12 cellular contexts compared by ENCODE assay signal in genomic region chr5:143554194-143554717, GRCh38.
DNase-seq lines count a peak whose midpoint lies in the region; ATAC-seq, FAIRE-seq and TF ChIP-seq lines count a peak whose summit lies in the region.
"Had no signal": no experiment of that assay in that cellular context is flagged by ENCODE, and none has a peak within 500 bp of the region (broad histone marks: within the 10 kb centered on the region; RNA-seq: fewer than 3 reads in every experiment).

No MANE protein-coding gene starts in this region.

- CTCF ChIA-PET in WTC11 (lab: Charles Lee): no interaction called here

- peak; percentile 96 for FAIRE-seq in astrocyte (lab: Jason Lieb, UNC)

- H3K36me3 Mint-ChIP-seq in astrocyte (ENCODE audit: low read depth, unreplicated experiment): no peaks in the 10 kb centered on the region
- H3K36me3 Mint-ChIP-seq in WTC11: no peaks in the 10 kb centered on the region

- H3K27me3 Mint-ChIP-seq in astrocyte (ENCODE audit: low read depth, unreplicated experiment) (no peaks in the 10 kb centered on the region), WTC11 (ENCODE audit: low read depth) (no peaks in the 10 kb centered on the region)
- H3K27me3 Mint-ChIP-seq: activated B cell treated with CpG ODN at 0.5 μM for 24 hours had no signal

- H3K4me3 Mint-ChIP-seq in astrocyte (ENCODE audit: unreplicated experiment): no peak overlapping the region
- H3K4me3 Mint-ChIP-seq in WTC11: no peak overlapping the region
- H3K4me3 Mint-ChIP-seq: activated B cell treated with CpG ODN at 0.5 μM for 24 hours; activated naive CD4-positive, alpha-beta T cell treated with anti-CD3 and anti-CD28 coated beads for 36 hours had no signal

- no peak overlapping the region for H3K4me3 ChIP-seq in MM.1S (ENCODE audit: low read length)
- no peak overlapping the region for H3K4me3 ChIP-seq in astrocyte (ENCODE audit: insufficient read depth, low read depth, low read length)
- H3K4me3 ChIP-seq in lower lobe of right lung: no peak overlapping the region

- no peaks in the 10 kb centered on the region for H3K79me2 ChIP-seq in MM.1S (ENCODE audit: low read length)
- H3K79me2 ChIP-seq in astrocyte (ENCODE audit: insufficient read depth, low read length): no peaks in the 10 kb centered on the region

- H3K27ac Mint-ChIP-seq in astrocyte (ENCODE audit: unreplicated experiment) (no peak overlapping the region), WTC11 (no peak overlapping the region)
- H3K27ac Mint-ChIP-seq: activated B cell treated with CpG ODN at 0.5 μM for 24 hours; activated naive CD4-positive, alpha-beta T cell treated with anti-CD3 and anti-CD28 coated beads for 36 hours had no signal

- no peaks in the 10 kb centered on the region for H3K9me3 ChIP-seq in MM.1S (replicated peaks; ENCODE audit: insufficient read depth, low read length)
- H3K9me3 ChIP-seq in astrocyte (ENCODE audit: insufficient read depth, low read depth, low read length): no peaks in the 10 kb centered on the region
- no peaks in the 10 kb centered on the region for H3K9me3 ChIP-seq in lower lobe of right lung

- ATAC-seq in lower lobe of right lung: peak; percentile 78 to 82
- ATAC-seq in WTC11: no peak

- peaks cover 1% of the 10 kb centered on the region for H3K9me3 Mint-ChIP-seq in astrocyte (ENCODE audit: unreplicated experiment)
- H3K9me3 Mint-ChIP-seq in WTC11: no peaks in the 10 kb centered on the region
- H3K9me3 Mint-ChIP-seq: activated naive CD4-positive, alpha-beta T cell treated with anti-CD3 and anti-CD28 coated beads for 36 hours had no signal

- H4K20me1 ChIP-seq in MM.1S (ENCODE audit: insufficient read depth, low read length) (no peaks in the 10 kb centered on the region), astrocyte (ENCODE audit: insufficient read depth, low read length) (no peaks in the 10 kb centered on the region)

- H3K4me2 ChIP-seq in MM.1S (ENCODE audit: low read depth, low read length): no peak overlapping the region
- peak overlapping the region; percentile 54 for H3K4me2 ChIP-seq in astrocyte (ENCODE audit: low read length)

- H3K4me1 Mint-ChIP-seq in astrocyte (ENCODE audit: low read depth, unreplicated experiment) (peaks cover 6% of the 10 kb centered on the region), WTC11 (no peaks in the 10 kb centered on the region)
- H3K4me1 Mint-ChIP-seq: activated B cell treated with CpG ODN at 0.5 μM for 24 hours had no signal

- H3K36me3 ChIP-seq in MM.1S (replicated peaks; ENCODE audit: insufficient read depth, low read length) (no peaks in the 10 kb centered on the region), astrocyte (ENCODE audit: insufficient read depth, low read length) (no peaks in the 10 kb centered on the region), lower lobe of right lung (no peaks in the 10 kb centered on the region)

- POLR2A ChIA-PET in WTC11 (lab: Charles Lee): no interaction called here

- H3K27ac ChIP-seq in MM.1S (ENCODE audit: low read length): no peak overlapping the region
- peak overlapping the region; percentile 83 for H3K27ac ChIP-seq in astrocyte (ENCODE audit: low read depth, low read length)
- H3K27ac ChIP-seq in lower lobe of right lung: no peak overlapping the region

- TF ChIP-seq CTCF in MM.1S (IDR thresholded peaks at IDR 0.05; ENCODE audit: low read length) (no peak), astrocyte (IDR thresholded peaks at IDR 0.05; ENCODE audit: insufficient read depth, low read depth, low read length) (no peak), lower lobe of right lung (IDR thresholded peaks at IDR 0.05) (no peak), WTC11 (IDR thresholded peaks at IDR 0.05) (no peak)

- H3K9ac ChIP-seq in MM.1S (ENCODE audit: low read length) (no peak overlapping the region), astrocyte (ENCODE audit: low read length) (peak overlapping the region; percentile 52)

- intact Hi-C loops in lower lobe of right lung (cut with DNase I): no loop called here

- H3K4me1 ChIP-seq in MM.1S (ENCODE audit: low read length): 0 out of 2 replicates have a peak, but pooled peaks cover 5% of the 10 kb centered on the region
- peaks cover 24% of the 10 kb centered on the region for H3K4me1 ChIP-seq in astrocyte (ENCODE audit: insufficient read depth, low read length)
- H3K4me1 ChIP-seq in lower lobe of right lung: peaks cover 24% of the 10 kb centered on the region

- DNase-seq in AG20443 (ENCODE audit: low spot score): peak; percentile 85
- peak; percentile 20 for DNase-seq in MM.1S
- DNase-seq in astrocyte (ENCODE audit: low read depth): peak; percentile 100
- DNase-seq in lower lobe of right lung: no peak
- no peak for DNase-seq in inferior parietal cortex (ENCODE audit: extremely low spot score)
- no peak for DNase-seq in hypothalamus (lab: John Stamatoyannopoulos, UW)
- DNase-seq in T-helper 2 cell: no peak
- DNase-seq in WTC11 (ENCODE audit: low spot score): no peak
- DNase-seq: activated B cell treated with CpG ODN at 0.5 μM for 24 hours; activated naive CD4-positive, alpha-beta T cell treated with anti-CD3 and anti-CD28 coated beads for 36 hours; Calu3; NCI-H524 had no signal

- no peaks in the 10 kb centered on the region for H3K27me3 ChIP-seq in MM.1S (replicated peaks; ENCODE audit: insufficient read depth, low read length)
- H3K27me3 ChIP-seq in astrocyte (ENCODE audit: insufficient read depth, low read length): no peaks in the 10 kb centered on the region
- no peaks in the 10 kb centered on the region for H3K27me3 ChIP-seq in lower lobe of right lung (ENCODE audit: low read depth)

- no peaks in the 10 kb centered on the region for H3F3A ChIP-seq in MM.1S (ENCODE audit: insufficient read depth, low read length)

- H2AFZ ChIP-seq in MM.1S (ENCODE audit: low read length) (no peak overlapping the region), astrocyte (ENCODE audit: low read depth, low read length) (no peak overlapping the region)

- H3K9me2 ChIP-seq in MM.1S (replicated peaks; ENCODE audit: insufficient read depth, low read length): no peaks in the 10 kb centered on the region

TF ChIP-seq in WTC11, 78 proteins besides CTCF, POLR2A, EP300 and RAD21:
- TF ChIP-seq CREM (CRISPR knock-in tag; IDR thresholded peaks at IDR 0.05) (no peak), CBFB (CRISPR knock-in tag; IDR thresholded peaks at IDR 0.05; ENCODE audit: low read depth) (no peak), NR1H2 (CRISPR knock-in tag; IDR thresholded peaks at IDR 0.05) (no peak), E2F5 (CRISPR knock-in tag; IDR thresholded peaks at IDR 0.05) (no peak), ESRRA (CRISPR knock-in tag; IDR thresholded peaks at IDR 0.05; ENCODE audit: borderline replicate concordance) (no peak), IRF2 (CRISPR knock-in tag; IDR thresholded peaks at IDR 0.05; ENCODE audit: borderline replicate concordance, low read depth) (no peak)

Comparison
In these comparisons a context has a peak if more than half of its experiments do, and no peak if none do; other contexts are left out.
1. DNase-seq: peak in AG20443 (single experiment), MM.1S (single experiment) and astrocyte (single experiment); none in lower lobe of right lung (single experiment), inferior parietal cortex (single experiment), hypothalamus (0 of 51), T-helper 2 cell (0 of 5) and WTC11 (single experiment).